In genomic region chr3:97742036-97742435, GRCh38 we compare ENCODE assay signal across 26 cellular contexts.
"Had no signal": no experiment of that assay in that cellular context is flagged by ENCODE, and none has a peak within 500 bp of the region (broad histone marks: within the 10 kb centered on the region; RNA-seq: fewer than 3 reads in every experiment).

No MANE protein-coding gene starts in this region.

- H3K9me3 ChIP-seq: colonic mucosa, esophagus muscularis mucosa, esophagus squamous epithelium, gastrocnemius medialis, gastroesophageal sphincter, heart left ventricle, heart right ventricle had no signal

- H3K27ac ChIP-seq: colonic mucosa, coronary artery, dorsolateral prefrontal cortex, epithelial cell of prostate, esophagus muscularis mucosa, esophagus squamous epithelium, foreskin keratinocyte, gastrocnemius medialis, gastroesophageal sphincter, heart left ventricle, heart right ventricle had no signal

- H3K27me3 ChIP-seq: colonic mucosa, dorsolateral prefrontal cortex, esophagus muscularis mucosa, esophagus squamous epithelium, gastrocnemius medialis, gastroesophageal sphincter, heart left ventricle, heart right ventricle had no signal

- H3K4me3 ChIP-seq: colonic mucosa, coronary artery, dorsolateral prefrontal cortex, esophagus muscularis mucosa, esophagus squamous epithelium, gastrocnemius medialis, gastroesophageal sphincter, heart left ventricle, heart right ventricle had no signal

- FAIRE-seq: colon, endometrium, endothelial cell of umbilical vein had no signal

- DNase-seq: colonic mucosa; cortex of kidney; dermis blood vessel endothelial cell; dorsolateral prefrontal cortex; effector CD4-positive, alpha-beta T cell; effector CD8-positive, alpha-beta T cell; effector memory CD4-positive, alpha-beta T cell; effector memory CD8-positive, alpha-beta T cell; endodermal cell; erythroblast; esophagus squamous epithelium; foreskin fibroblast; foreskin keratinocyte; foreskin melanocyte; gastrocnemius medialis; glutamatergic neuron; head of caudate nucleus; heart left ventricle; heart right ventricle had no signal

- H3K36me3 ChIP-seq: colonic mucosa, esophagus muscularis mucosa, esophagus squamous epithelium, gastrocnemius medialis, gastroesophageal sphincter, heart left ventricle, heart right ventricle had no signal

- H3K4me1 ChIP-seq: colonic mucosa, esophagus muscularis mucosa, esophagus squamous epithelium, foreskin keratinocyte, gastrocnemius medialis, gastroesophageal sphincter, heart left ventricle, heart right ventricle had no signal
